Comparison of ENCODE assay signal across 8 cellular contexts in the genomic region with DNA sequence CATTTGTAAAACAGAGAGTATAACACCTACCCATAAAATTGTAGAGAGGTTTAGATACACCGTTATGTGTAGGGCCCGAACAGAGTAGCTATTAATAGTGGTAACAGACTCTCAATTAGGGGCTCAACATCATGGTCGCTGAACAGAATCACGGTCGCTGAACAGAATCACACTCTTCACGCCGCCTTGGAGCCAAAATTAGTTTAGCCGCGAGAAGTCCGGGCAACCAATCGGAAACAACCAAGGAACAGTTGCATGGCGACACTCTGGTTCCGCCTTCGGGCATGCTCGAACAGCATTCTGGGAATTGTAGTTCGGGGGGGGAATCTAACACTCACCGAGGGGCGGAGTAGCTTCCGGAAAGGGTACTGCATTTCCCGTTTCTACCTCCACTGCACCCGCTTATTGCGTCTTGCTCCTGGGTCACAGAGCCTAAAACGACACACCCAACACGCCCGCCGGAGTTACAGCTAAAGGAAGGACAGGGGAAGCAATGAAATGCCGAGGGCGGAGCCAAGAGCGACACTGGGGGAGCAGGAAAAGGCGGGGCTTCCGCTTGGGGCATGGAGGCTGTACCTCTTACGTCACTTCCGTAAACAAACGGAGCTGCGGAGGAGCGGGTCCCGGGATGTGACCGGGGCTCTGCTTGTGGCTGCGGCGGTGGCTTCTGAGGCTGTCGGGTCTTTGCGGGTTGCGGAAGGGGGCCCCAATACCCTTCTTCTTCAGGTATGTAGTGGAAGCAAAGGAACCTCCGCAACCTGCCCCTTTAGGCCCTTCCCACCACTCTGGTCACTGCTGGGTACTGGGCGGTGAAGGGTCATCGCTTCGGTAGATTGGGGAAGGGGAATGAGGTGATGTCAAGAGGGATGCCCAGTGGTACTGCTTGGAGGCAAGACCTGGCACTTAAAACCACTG. TPM values are rescaled to one million over a fixed set of nuclear protein-coding genes. Genes with fewer than 3 reads are reported as not detected.
DNase-seq lines count a peak whose midpoint lies in the region; ATAC-seq and TF ChIP-seq lines count a peak whose summit lies in the region.

A gene (plus strand): TSS at position 593 of the 915 bp plus-strand sequence. CDS start 2,352 bp downstream, outside the sequence.

- peak; percentile 69 for TF ChIP-seq POLR2A in erythroblast (IDR thresholded peaks at IDR 0.05; ENCODE audit: low read length)

- in situ Hi-C loops in KBM-7 (cut with MboI; ENCODE audit: low pct_unique_long_range_greater_than_20kb, low sequenced_read_pairs): no loop called here

- ATAC-seq in GM21717 (IDR thresholded peaks at IDR 0.05; ENCODE audit: unreplicated experiment): peak; percentile 96

- H3K9ac ChIP-seq in mucosa of rectum (ENCODE audit: low read depth in 1 of 2, low read length in 2 of 2): peak within 1 kb of the TSS; percentile 97 to 98

- H3K9me3 Mint-ChIP-seq in activated T-cell treated with anti-CD3 and anti-CD28 coated beads, Interleukin-2, amount 50 U/mL, for 24 hours: no peaks in the 10 kb centered on the region

- H3K4me1 Mint-ChIP-seq in activated T-cell treated with anti-CD3 and anti-CD28 coated beads, Interleukin-2, amount 50 U/mL, for 24 hours (ENCODE audit: low read depth): peaks cover 37% of the 10 kb centered on the region

- DNase-seq in DMS153 treated with DMSO at 0.1 percent for 48 hours (lab: John Stamatoyannopoulos, UW; ENCODE audit: unreplicated experiment) (peak; percentile 98), KBM-7 (peak; percentile 97), erythroblast (lab: John Stamatoyannopoulos, UW) (peak; percentile 97 to 98)
- peak; percentile 95 for DNase-seq in activated T-cell treated with anti-CD3 and anti-CD28 coated beads, Interleukin-2, amount 50 U/mL, for 24 hours
- peak; percentile 92 for DNase-seq in stimulated activated CD8-positive, alpha-beta memory T cell treated with anti-CD3 and anti-CD28 coated beads, Interleukin-4, amount 100 ng/mL, for 48 hours

- H3K36me3 Mint-ChIP-seq in activated T-cell treated with anti-CD3 and anti-CD28 coated beads, Interleukin-2, amount 50 U/mL, for 24 hours (ENCODE audit: low read depth): peaks cover 18% of the 10 kb centered on the region

- no peaks in the 10 kb centered on the region for H3K27me3 ChIP-seq in mucosa of rectum (ENCODE audit: control insufficient read depth in 2 of 2, insufficient read depth in 2 of 2, low read length in 2 of 2)

- H3K4me3 ChIP-seq in mucosa of rectum (ENCODE audit: low read length in 2 of 2): peak within 1 kb of the TSS; percentile 87 to 95

- H3K36me3 ChIP-seq in mucosa of rectum (ENCODE audit: control insufficient read depth in 2 of 2, insufficient read depth in 2 of 2, low read length in 2 of 2): peaks cover 0 to 3% of the 10 kb centered on the region in 2 donors

- H3K9me3 ChIP-seq in mucosa of rectum (ENCODE audit: control insufficient read depth in 2 of 2, low read length in 2 of 2): no peaks in the 10 kb centered on the region

- peak within 1 kb of the TSS; percentile 98 to 99 for H3K27ac ChIP-seq in mucosa of rectum (ENCODE audit: low read depth in 2 of 2, low read length in 2 of 2)

- H3K4me1 ChIP-seq in mucosa of rectum (ENCODE audit: control insufficient read depth in 2 of 2, insufficient read depth in 2 of 2, low read length in 2 of 2): peaks cover 9 to 12% of the 10 kb centered on the region in 2 donors

- H3K27ac Mint-ChIP-seq in activated T-cell treated with anti-CD3 and anti-CD28 coated beads, Interleukin-2, amount 50 U/mL, for 24 hours: peak within 1 kb of the TSS; percentile 100

- peak within 1 kb of the TSS; percentile 94 for H3K4me3 Mint-ChIP-seq in activated T-cell treated with anti-CD3 and anti-CD28 coated beads, Interleukin-2, amount 50 U/mL, for 24 hours

- no peaks in the 10 kb centered on the region for H3K27me3 Mint-ChIP-seq in activated T-cell treated with anti-CD3 and anti-CD28 coated beads, Interleukin-2, amount 50 U/mL, for 24 hours

TF ChIP-seq in PFSK-1, 5 proteins besides CTCF, POLR2A, EP300 and RAD21:
- TF ChIP-seq, protein P1, sequence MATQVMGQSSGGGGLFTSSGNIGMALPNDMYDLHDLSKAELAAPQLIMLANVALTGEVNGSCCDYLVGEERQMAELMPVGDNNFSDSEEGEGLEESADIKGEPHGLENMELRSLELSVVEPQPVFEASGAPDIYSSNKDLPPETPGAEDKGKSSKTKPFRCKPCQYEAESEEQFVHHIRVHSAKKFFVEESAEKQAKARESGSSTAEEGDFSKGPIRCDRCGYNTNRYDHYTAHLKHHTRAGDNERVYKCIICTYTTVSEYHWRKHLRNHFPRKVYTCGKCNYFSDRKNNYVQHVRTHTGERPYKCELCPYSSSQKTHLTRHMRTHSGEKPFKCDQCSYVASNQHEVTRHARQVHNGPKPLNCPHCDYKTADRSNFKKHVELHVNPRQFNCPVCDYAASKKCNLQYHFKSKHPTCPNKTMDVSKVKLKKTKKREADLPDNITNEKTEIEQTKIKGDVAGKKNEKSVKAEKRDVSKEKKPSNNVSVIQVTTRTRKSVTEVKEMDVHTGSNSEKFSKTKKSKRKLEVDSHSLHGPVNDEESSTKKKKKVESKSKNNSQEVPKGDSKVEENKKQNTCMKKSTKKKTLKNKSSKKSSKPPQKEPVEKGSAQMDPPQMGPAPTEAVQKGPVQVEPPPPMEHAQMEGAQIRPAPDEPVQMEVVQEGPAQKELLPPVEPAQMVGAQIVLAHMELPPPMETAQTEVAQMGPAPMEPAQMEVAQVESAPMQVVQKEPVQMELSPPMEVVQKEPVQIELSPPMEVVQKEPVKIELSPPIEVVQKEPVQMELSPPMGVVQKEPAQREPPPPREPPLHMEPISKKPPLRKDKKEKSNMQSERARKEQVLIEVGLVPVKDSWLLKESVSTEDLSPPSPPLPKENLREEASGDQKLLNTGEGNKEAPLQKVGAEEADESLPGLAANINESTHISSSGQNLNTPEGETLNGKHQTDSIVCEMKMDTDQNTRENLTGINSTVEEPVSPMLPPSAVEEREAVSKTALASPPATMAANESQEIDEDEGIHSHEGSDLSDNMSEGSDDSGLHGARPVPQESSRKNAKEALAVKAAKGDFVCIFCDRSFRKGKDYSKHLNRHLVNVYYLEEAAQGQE (IDR thresholded peaks at IDR 0.05; ENCODE audit: insufficient read depth in 1 of 2, low read depth in 2 of 2, low read length in 2 of 2): no peak; a peak in 1 of 4 replicates
- peak; percentile 81; the same call in 1 of the 2 replicates for TF ChIP-seq POLR2AphosphoS5 (IDR thresholded peaks at IDR 0.05; ENCODE audit: low read depth, low read length)
- peak; percentile 68; the same call in 1 of the 2 replicates for TF ChIP-seq TAF1 (IDR thresholded peaks at IDR 0.05; ENCODE audit: borderline replicate concordance, insufficient read depth, low read length)
- peak; percentile 96; the same call in 1 of the 2 replicates for TF ChIP-seq SIN3A (IDR thresholded peaks at IDR 0.05; ENCODE audit: borderline replicate concordance, insufficient read depth, low read length)
- TF ChIP-seq FOXP2 (optimal IDR thresholded peaks at IDR 0.05; ENCODE audit: borderline replicate concordance, extremely low read depth, extremely low read length, insufficient read depth): peak; percentile 99

RNA-seq across cellular contexts. Expression of the gene that starts here (rescaled TPM):
- 11.2 TPM for polyA plus RNA-seq in PFSK-1 (2012; ENCODE audit: insufficient read length, low read depth)

Comparison
In these comparisons a context has a peak if more than half of its experiments do, and no peak if none do; other contexts are left out.
1. Peak in every context shown above with its lines: DNase-seq, ATAC-seq, H3K4me3 ChIP-seq and H3K27ac ChIP-seq.